Comparison of ENCODE assay signal across 19 cellular contexts in genomic region chr12:112431965-112432364, GRCh38.
"Had no signal": no experiment of that assay in that cellular context is flagged by ENCODE, and none has a peak within 500 bp of the region (broad histone marks: within the 10 kb centered on the region; RNA-seq: fewer than 3 reads in every experiment).

No MANE protein-coding gene starts in this region.

- H3K27me3 ChIP-seq: SJCRH30, upper lobe of right lung had no signal

- H3K4me3 ChIP-seq: lung, SJCRH30, thoracic aorta, upper lobe of right lung had no signal

- H3K9me3 Mint-ChIP-seq: nephron; T-helper 1 cell treated with Interleukin-12 subunit alpha and Interleukin-12 subunit beta and Interleukin-4 antibody, amounts not matched to agents 30 μg/mL and 1 μg/mL, for 36 hours had no signal

- H3K4me3 Mint-ChIP-seq: nephron; T-helper 1 cell treated with Interleukin-12 subunit alpha and Interleukin-12 subunit beta and Interleukin-4 antibody, amounts not matched to agents 30 μg/mL and 1 μg/mL, for 36 hours had no signal

- H3K9me3 ChIP-seq: SJCRH30, thoracic aorta, upper lobe of right lung had no signal

- H3K27ac Mint-ChIP-seq: nephron; T-helper 1 cell treated with Interleukin-12 subunit alpha and Interleukin-12 subunit beta and Interleukin-4 antibody, amounts not matched to agents 30 μg/mL and 1 μg/mL, for 36 hours had no signal

- H3K27ac ChIP-seq: SJCRH30, thoracic aorta, upper lobe of right lung, WERI-Rb-1 had no signal

- ATAC-seq: left lobe of liver, upper lobe of right lung had no signal

- H3K4me1 ChIP-seq: SJCRH30, upper lobe of right lung had no signal

- FAIRE-seq: bronchial epithelial cell, frontal cortex, kidney had no signal

- H3K36me3 ChIP-seq: thoracic aorta, upper lobe of right lung had no signal

- DNase-seq: activated CD4-positive, alpha-beta T cell treated with anti-CD3 and anti-CD28 coated beads for 4 hours; activated gamma-delta T cell treated with Interleukin-2 at 50 U/mL for 16 hours; cerebellar nuclear complex; cortex of kidney; head of caudate nucleus; kidney; nucleus accumbens; SJCRH30; stimulated activated CD4-positive, alpha-beta T cell treated with anti-CD3 and anti-CD28 coated beads, Interleukin-12 subunit alpha, Interleukin-12 subunit beta, amount 100 ng/mL, for 4 hours; stimulated activated CD4-positive, alpha-beta T cell treated with anti-CD3 and anti-CD28 coated beads, Interleukin-1b, Interleukin-23, amount 100 ng/mL, for 48 hours; upper lobe of right lung; WERI-Rb-1 had no signal

- H3K4me1 Mint-ChIP-seq: nephron had no signal
